In genomic region chr12:6386038-6386437, GRCh38 we compare ENCODE assay signal across 19 cellular contexts. TPM values are rescaled to one million over a fixed set of nuclear protein-coding genes. Genes with fewer than 3 reads are reported as not detected.
DNase-seq lines count a peak whose midpoint lies in the region; ATAC-seq, FAIRE-seq and TF ChIP-seq lines count a peak whose summit lies in the region.
"Had no signal": no experiment of that assay in that cellular context is flagged by ENCODE, and none has a peak within 500 bp of the region (broad histone marks: within the 10 kb centered on the region; RNA-seq: fewer than 3 reads in every experiment).

No MANE protein-coding gene starts in this region.

- H3K4me3 ChIP-seq in K562 (no peak overlapping the region), neuronal stem cell (ENCODE audit: low read length in 2 of 2) (no peak overlapping the region)
- H3K4me3 ChIP-seq: GM12878, hepatocyte had no signal

- no peak overlapping the region for H2AFZ ChIP-seq in K562 (ENCODE audit: low read depth, low read length)
- H2AFZ ChIP-seq in neuronal stem cell (ENCODE audit: low read length): no peak overlapping the region
- H2AFZ ChIP-seq: hepatocyte had no signal

- no peak overlapping the region for H3K4ac ChIP-seq in neuronal stem cell (ENCODE audit: low read length)

- H3K27me3 Mint-ChIP-seq in Calu3 (ENCODE audit: unreplicated experiment): no peaks in the 10 kb centered on the region

- H3K27me3 ChIP-seq in K562 (ENCODE audit: control insufficient read depth in 2 of 2, insufficient read depth in 2 of 2, low read length in 2 of 2) (no peaks in the 10 kb centered on the region), neuronal stem cell (ENCODE audit: control insufficient read depth in 3 of 3, insufficient read depth in 3 of 3, low read depth in 1 of 3, low read length in 3 of 3) (peaks cover 0 to 15% (median 1%) of the 10 kb centered on the region in 3 experiments)
- H3K27me3 ChIP-seq: hepatocyte, neutrophil had no signal

- H3K36me3 ChIP-seq in K562 (ENCODE audit: control insufficient read depth, insufficient read depth, low read length): peaks cover 58% of the 10 kb centered on the region
- no peaks in the 10 kb centered on the region for H3K36me3 ChIP-seq in neuronal stem cell (replicated peaks in 1 of 2; ENCODE audit: control insufficient read depth in 2 of 2, insufficient read depth in 2 of 2, low read length in 2 of 2)

- TF ChIP-seq RAD21 in K562 (CRISPR knock-in tag; conservative IDR thresholded peaks at IDR 0.05 in 1 of 2, IDR thresholded peaks at IDR 0.05 in 1 of 2): no peak

- no peak for TF ChIP-seq POLR2A in K562 (conservative IDR thresholded peaks at IDR 0.05)

- CTCF ChIA-PET in Calu3 (lab: Charles Lee): no interaction called here
- CTCF ChIA-PET in K562 (lab: Yijun Ruan, JAX; ENCODE audit: low intra/inter-chr PET ratio): no interaction called here

- H3K27ac Mint-ChIP-seq in Calu3 (ENCODE audit: unreplicated experiment): no peak overlapping the region

- in situ Hi-C loops in K562 (cut with MboI): no loop called here

- no peak overlapping the region for H3K14ac ChIP-seq in neuronal stem cell (ENCODE audit: low read length)

- no peak overlapping the region for H3K23ac ChIP-seq in neuronal stem cell (ENCODE audit: low read depth, low read length, poor library complexity)

- peaks cover 77% of the 10 kb centered on the region for H3K36me3 Mint-ChIP-seq in Calu3 (ENCODE audit: insufficient read depth, unreplicated experiment)

- intact Hi-C loops in Calu3 (cut with micrococcal nuclease; ENCODE audit: unreplicated experiment) (no loop called here), K562 (cut with micrococcal nuclease) (no loop called here)

- H2AK5ac ChIP-seq in neuronal stem cell (ENCODE audit: low read depth, low read length): no peak overlapping the region

- no peaks in the 10 kb centered on the region for H3K9me3 Mint-ChIP-seq in Calu3 (ENCODE audit: low read depth, unreplicated experiment)

- TF ChIP-seq EP300 in K562 (IDR thresholded peaks at IDR 0.05; ENCODE audit: low read length): no peak

- WGBS in K562 (ENCODE audit: insufficient coverage, low coverage, missing lambda C conversion rate): 90% methylated on average over 6 of the region's 11 CpGs
- no CpG with 5 or more reads among the region's 11 CpGs for WGBS in neuronal stem cell (ENCODE audit: extremely low coverage in 2 of 2, insufficient read length in 2 of 2, insufficient replicate concordance in 1 of 2), 2 donors

- H2BK15ac ChIP-seq in neuronal stem cell (ENCODE audit: low read length): no peak overlapping the region

- H3K4me2 ChIP-seq in K562 (ENCODE audit: insufficient read depth, low read length): no peak overlapping the region
- no peak overlapping the region for H3K4me2 ChIP-seq in neuronal stem cell (ENCODE audit: insufficient read depth, low read length, poor library complexity, severe bottlenecking)

- POLR2A ChIA-PET in K562 (lab: Yijun Ruan, JAX): no interaction called here

- no peak overlapping the region for H2BK5ac ChIP-seq in neuronal stem cell (ENCODE audit: low read length)

- H3K79me1 ChIP-seq in neuronal stem cell (ENCODE audit: low read depth, low read length): no peaks in the 10 kb centered on the region

- TF ChIP-seq CTCF in Calu3 (IDR thresholded peaks at IDR 0.05; ENCODE audit: unreplicated experiment) (no peak), K562 (IDR thresholded peaks at IDR 0.05 in 2 of 3, conservative IDR thresholded peaks at IDR 0.05 in 1 of 3; ENCODE audit: insufficient read depth in 2 of 3, low read depth in 1 of 3, low read length in 3 of 3) (no peak)

- no peaks in the 10 kb centered on the region for H4K20me1 ChIP-seq in K562 (replicated peaks; ENCODE audit: control insufficient read depth, insufficient read depth, low read length)

- H3K9me1 ChIP-seq in K562 (ENCODE audit: control insufficient read depth, insufficient read depth, low read length): no peaks in the 10 kb centered on the region

- H4K91ac ChIP-seq in neuronal stem cell (ENCODE audit: low read depth, low read length, poor library complexity): no peak overlapping the region

- H3K4me1 Mint-ChIP-seq in Calu3 (ENCODE audit: low read depth, unreplicated experiment): peaks cover 34% of the 10 kb centered on the region

- H3K9me3 ChIP-seq in K562 (replicated peaks; ENCODE audit: control insufficient read depth, insufficient read depth, low read depth, low read length) (no peaks in the 10 kb centered on the region), neuronal stem cell (replicated peaks in 1 of 2; ENCODE audit: control insufficient read depth in 2 of 2, insufficient read depth in 1 of 2, low read depth in 1 of 2, low read length in 2 of 2) (no peaks in the 10 kb centered on the region)
- H3K9me3 ChIP-seq: neutrophil had no signal

- H3K27ac ChIP-seq in K562 (ENCODE audit: extremely low read depth, low read depth, low read length): no peak overlapping the region
- no peak overlapping the region for H3K27ac ChIP-seq in neuronal stem cell (replicated peaks; ENCODE audit: low read length)
- H3K27ac ChIP-seq: hepatocyte, neutrophil had no signal

- peak overlapping the region in 1 of 2 experiments; percentile 55; a peak in 2 of 4 replicates for H3K9ac ChIP-seq in K562 (ENCODE audit: insufficient read depth in 1 of 2, low read depth in 2 of 2, low read length in 2 of 2)
- H3K9ac ChIP-seq in neuronal stem cell (ENCODE audit: low read depth, low read length, poor library complexity): peak overlapping the region; percentile 30

- H3K4me1 ChIP-seq in K562 (replicated peaks in 1 of 2; ENCODE audit: control insufficient read depth in 2 of 2, insufficient read depth in 2 of 2, low read length in 2 of 2) (peaks cover 10 to 46% of the 10 kb centered on the region in 2 experiments; a peak in 4 of 5 replicates), neuronal stem cell (ENCODE audit: control insufficient read depth in 2 of 2, insufficient read depth in 1 of 2, low read depth in 1 of 2, low read length in 2 of 2) (peaks cover 4 to 7% of the 10 kb centered on the region in 2 donors)

- FAIRE-seq in K562 (lab: Jason Lieb, UNC): no peak
- FAIRE-seq: GM12878, kidney had no signal

- ATAC-seq in K562: no peak
- no peak for ATAC-seq in GM21825 (IDR thresholded peaks at IDR 0.05; ENCODE audit: unreplicated experiment)
- ATAC-seq in HG03521 (IDR thresholded peaks at IDR 0.05; ENCODE audit: unreplicated experiment): no peak
- ATAC-seq: GM12878, right cardiac atrium had no signal

- H4K8ac ChIP-seq in neuronal stem cell (ENCODE audit: low read depth, low read length): no peak overlapping the region

- no TSS peak for BruUV-seq in Calu3 (replicated peaks; lab: Mats Ljungman, UMichigan)
- no TSS peak for BruUV-seq in K562 (replicated peaks; lab: Mats Ljungman, UMichigan)

- H3K18ac ChIP-seq in neuronal stem cell (ENCODE audit: low read length): no peak overlapping the region

- H2BK120ac ChIP-seq in neuronal stem cell (ENCODE audit: low read depth, low read length): peak overlapping the region; percentile 27

- peaks cover 29% of the 10 kb centered on the region for H3K79me2 ChIP-seq in K562 (ENCODE audit: control insufficient read depth, insufficient read depth, low read length)

- no peak overlapping the region for H2BK12ac ChIP-seq in neuronal stem cell (ENCODE audit: low read length)

- DNase-seq in Calu3 (no peak), K562 (ENCODE audit: extremely low read depth in 1 of 4, low spot score in 3 of 4) (no peak), neuronal stem cell (ENCODE audit: low spot score) (no peak)
- DNase-seq in stimulated activated CD4-positive, alpha-beta T cell treated with anti-CD3 and anti-CD28 coated beads, Interleukin-12 subunit alpha, Interleukin-12 subunit beta, amount 100 ng/mL, for 4 hours: no peak
- DNase-seq: activated naive CD4-positive, alpha-beta T cell treated with anti-CD3 and anti-CD28 coated beads, Interleukin-2, amount 50 U/mL, for 16 hours; activated T-cell treated with anti-CD3 and anti-CD28 coated beads for 4 hours; Karpas-422; kidney; NCI-H1417; RPMI8226 had no signal

- H3K4me3 Mint-ChIP-seq in Calu3 (ENCODE audit: low read depth, unreplicated experiment): peak overlapping the region; percentile 93

RNA-seq across cellular contexts. Expression of gene LTBR, which starts 2.1 kb away (rescaled TPM):
- total RNA-seq in Calu3 (2022): 165 and 167 TPM in 2 replicates
- total RNA-seq in K562 (2011; cell fraction: chromatin; rRNA removed; ENCODE audit: low replicate concordance): 66.4 and 105 TPM in 2 replicates
- 71.7 and 95.4 TPM in 2 replicates for total RNA-seq in K562 (2011; cell fraction: nucleolus; rRNA removed)
- 76.0 and 142 TPM in 2 replicates for total RNA-seq in K562 (2011; cell fraction: nucleoplasm; rRNA removed)
- 43.2 and 68.2 TPM in 2 replicates for total RNA-seq in K562 (2014; rRNA removed)
- 16.5 and 20.4 TPM in 2 replicates for total RNA-seq in K562 (2014; rRNA removed; fragmentation: Illumina TruSeq; extraction: Trizol)
- 31.9 and 35.3 TPM in 2 replicates for total RNA-seq in K562 (2015; rRNA removed; fragmentation: Illumina TruSeq; extraction: Trizol)
- total RNA-seq in K562 (2021): 65.0 and 67.2 TPM in 2 replicates
- 15.4 and 28.2 TPM in 2 replicates for polyA plus RNA-seq in K562 (2011; rRNA removed)
- polyA plus RNA-seq in K562 (2011; cell fraction: cytosol; rRNA removed): 23.6 and 45.6 TPM in 2 replicates
- polyA plus RNA-seq in K562 (2011; cell fraction: nucleus; rRNA removed): 43.1 and 75.7 TPM in 2 replicates
- polyA plus RNA-seq in K562 (2012): 42.3 and 70.3 TPM in 2 replicates
- 61.8 and 69.0 TPM in 2 replicates for polyA plus RNA-seq in K562 (2014; fragmentation: Illumina TruSeq; extraction: Trizol)
- polyA plus RNA-seq in K562 (2014; fragmentation: Nextera tagmentation; extraction: Ambion mirVana): 1 to 10 TPM in 1 of 2 experiments, under 1 TPM in 1; 0.96 to 1.7 TPM
- 46.6 and 54.1 TPM in 2 replicates for polyA plus RNA-seq in K562 (2014; rRNA removed)
- 9.9 and 11.4 TPM in 2 replicates for polyA minus RNA-seq in K562 (2011; rRNA and poly(A)+ RNA removed)
- polyA minus RNA-seq in K562 (2011; cell fraction: cytosol; rRNA and poly(A)+ RNA removed): 17.1 and 33.1 TPM in 2 replicates
- 18.0 and 21.8 TPM in 2 replicates for polyA minus RNA-seq in K562 (2011; cell fraction: nucleus; rRNA and poly(A)+ RNA removed)
- polyA plus RNA-seq in neuronal stem cell (2013, experiment 1 of 2): 2.3 TPM
- 2.3 TPM for polyA plus RNA-seq in neuronal stem cell (2013, experiment 2 of 2)

RNA-seq across cellular contexts. Expression of gene SCNN1A, which starts 10.7 kb away (rescaled TPM):
- total RNA-seq in Calu3 (2022) (36.5 and 53.5 TPM in 2 replicates), K562 (2014; rRNA removed) (not detected in 2 replicates), K562 (2014; rRNA removed; fragmentation: Illumina TruSeq; extraction: Trizol) (not detected in 2 replicates), K562 (2015; rRNA removed; fragmentation: Illumina TruSeq; extraction: Trizol) (not detected in 2 replicates), K562 (2021) (0.34 and 0.49 TPM in 2 replicates)
- total RNA-seq in K562 (2011; cell fraction: chromatin; rRNA removed; ENCODE audit: low replicate concordance): 0.23 and 0.32 TPM in 2 replicates
- not detected in 2 replicates for total RNA-seq in K562 (2011; cell fraction: nucleolus; rRNA removed)
- total RNA-seq in K562 (2011; cell fraction: nucleoplasm; rRNA removed): not detected in 2 replicates
- polyA plus RNA-seq in K562 (2011; rRNA removed) (0.12 and 0.31 TPM in 2 replicates), K562 (2014; fragmentation: Illumina TruSeq; extraction: Trizol) (0.33 TPM in 1 of 2 replicates, not detected in the other), K562 (2014; fragmentation: Nextera tagmentation; extraction: Ambion mirVana) (under 1 TPM in 1 of 2 experiments, not detected in 1; 0.15 TPM), K562 (2014; rRNA removed) (not detected in 2 replicates)
- 0.06 and 0.16 TPM in 2 replicates for polyA plus RNA-seq in K562 (2011; cell fraction: cytosol; rRNA removed)
- 0.18 and 0.58 TPM in 2 replicates for polyA plus RNA-seq in K562 (2011; cell fraction: nucleus; rRNA removed)
- polyA plus RNA-seq in K562 (2012): 0.14 TPM in 1 of 2 replicates, not detected in the other
- polyA minus RNA-seq in K562 (2011; rRNA and poly(A)+ RNA removed): 0.60 TPM in 1 of 2 replicates, not detected in the other
- not detected in 2 replicates for polyA minus RNA-seq in K562 (2011; cell fraction: cytosol; rRNA and poly(A)+ RNA removed)
- polyA minus RNA-seq in K562 (2011; cell fraction: nucleus; rRNA and poly(A)+ RNA removed): not detected in 2 replicates
- 0.40 TPM for polyA plus RNA-seq in neuronal stem cell (2013, experiment 1 of 2)
- 0.68 TPM for polyA plus RNA-seq in neuronal stem cell (2013, experiment 2 of 2)

RNA-seq across cellular contexts. Expression of gene TNFRSF1A, which starts 44.2 kb away (rescaled TPM):
- 76.7 and 79.3 TPM in 2 replicates for total RNA-seq in Calu3 (2022)
- 73.3 and 150 TPM in 2 replicates for total RNA-seq in K562 (2011; cell fraction: chromatin; rRNA removed; ENCODE audit: low replicate concordance)
- 101 and 137 TPM in 2 replicates for total RNA-seq in K562 (2011; cell fraction: nucleolus; rRNA removed)
- total RNA-seq in K562 (2011; cell fraction: nucleoplasm; rRNA removed): 118 and 145 TPM in 2 replicates
- 34.6 and 43.5 TPM in 2 replicates for total RNA-seq in K562 (2014; rRNA removed)
- 18.3 and 22.0 TPM in 2 replicates for total RNA-seq in K562 (2014; rRNA removed; fragmentation: Illumina TruSeq; extraction: Trizol)
- total RNA-seq in K562 (2015; rRNA removed; fragmentation: Illumina TruSeq; extraction: Trizol): 31.1 and 33.0 TPM in 2 replicates
- 29.8 and 37.7 TPM in 2 replicates for total RNA-seq in K562 (2021)
- polyA plus RNA-seq in K562 (2011; rRNA removed): 27.2 and 30.0 TPM in 2 replicates
- 26.1 and 32.9 TPM in 2 replicates for polyA plus RNA-seq in K562 (2011; cell fraction: cytosol; rRNA removed)
- polyA plus RNA-seq in K562 (2011; cell fraction: nucleus; rRNA removed): 38.9 and 53.1 TPM in 2 replicates
- polyA plus RNA-seq in K562 (2012): 28.5 and 42.0 TPM in 2 replicates
- polyA plus RNA-seq in K562 (2014; fragmentation: Illumina TruSeq; extraction: Trizol): 38.2 and 57.7 TPM in 2 replicates
- polyA plus RNA-seq in K562 (2014; fragmentation: Nextera tagmentation; extraction: Ambion mirVana): under 1 TPM; 0.76 to 0.89 TPM
- 22.0 and 22.5 TPM in 2 replicates for polyA plus RNA-seq in K562 (2014; rRNA removed)
- 31.2 and 34.3 TPM in 2 replicates for polyA minus RNA-seq in K562 (2011; rRNA and poly(A)+ RNA removed)
- 42.9 and 43.0 TPM in 2 replicates for polyA minus RNA-seq in K562 (2011; cell fraction: cytosol; rRNA and poly(A)+ RNA removed)
- 33.1 and 33.2 TPM in 2 replicates for polyA minus RNA-seq in K562 (2011; cell fraction: nucleus; rRNA and poly(A)+ RNA removed)
- 35.2 TPM for polyA plus RNA-seq in neuronal stem cell (2013, experiment 1 of 2)
- polyA plus RNA-seq in neuronal stem cell (2013, experiment 2 of 2): 34.5 TPM

RNA-seq across cellular contexts. Expression of gene CD27, which starts 58.7 kb away (rescaled TPM):
- total RNA-seq in Calu3 (2022) (not detected in 2 replicates), K562 (2014; rRNA removed) (not detected in 2 replicates), K562 (2014; rRNA removed; fragmentation: Illumina TruSeq; extraction: Trizol) (not detected in 2 replicates), K562 (2015; rRNA removed; fragmentation: Illumina TruSeq; extraction: Trizol) (not detected in 2 replicates), K562 (2021) (0.18 and 0.24 TPM in 2 replicates)
- total RNA-seq in K562 (2011; cell fraction: chromatin; rRNA removed; ENCODE audit: low replicate concordance): not detected in 2 replicates
- not detected in 2 replicates for total RNA-seq in K562 (2011; cell fraction: nucleolus; rRNA removed)
- total RNA-seq in K562 (2011; cell fraction: nucleoplasm; rRNA removed): not detected in 2 replicates
- polyA plus RNA-seq in K562 (2011; rRNA removed) (not detected in 2 replicates), K562 (2014; fragmentation: Illumina TruSeq; extraction: Trizol) (not detected in 2 replicates), K562 (2014; fragmentation: Nextera tagmentation; extraction: Ambion mirVana) (not detected), K562 (2014; rRNA removed) (not detected in 2 replicates)
- polyA plus RNA-seq in K562 (2011; cell fraction: cytosol; rRNA removed): not detected in 2 replicates
- polyA plus RNA-seq in K562 (2011; cell fraction: nucleus; rRNA removed): not detected in 2 replicates
- 0.10 TPM in 1 of 2 replicates, not detected in the other for polyA plus RNA-seq in K562 (2012)
- not detected in 2 replicates for polyA minus RNA-seq in K562 (2011; rRNA and poly(A)+ RNA removed)
- not detected in 2 replicates for polyA minus RNA-seq in K562 (2011; cell fraction: cytosol; rRNA and poly(A)+ RNA removed)
- polyA minus RNA-seq in K562 (2011; cell fraction: nucleus; rRNA and poly(A)+ RNA removed): not detected in 2 replicates
- 0.14 TPM for polyA plus RNA-seq in neuronal stem cell (2013, experiment 1 of 2)
- 0.11 TPM for polyA plus RNA-seq in neuronal stem cell (2013, experiment 2 of 2)
- total RNA-seq: dermis microvascular lymphatic vessel endothelial cell, G401, hepatocyte, mesenteric fat pad had no signal

Comparison
In these comparisons a context has a peak if more than half of its experiments do, and no peak if none do; other contexts are left out.
1. RNA of gene SCNN1A, which starts 10.7 kb away (total RNA-seq): 36.5 to 53.5 TPM in Calu3; 0.23 to 0.49 TPM in K562; every median in the first group is over 10 times any median in the second.